In genomic region chr13:74325106-74325505, GRCh38 we compare ENCODE assay signal across 9 cellular contexts.
DNase-seq lines count a peak whose midpoint lies in the region; TF ChIP-seq lines count a peak whose summit lies in the region.
"Had no signal": no experiment of that assay in that cellular context is flagged by ENCODE, and none has a peak within 500 bp of the region (broad histone marks: within the 10 kb centered on the region; RNA-seq: fewer than 3 reads in every experiment).

No MANE protein-coding gene starts in this region.

- POLR2A ChIA-PET in OCI-LY7 (lab: Charles Lee), result interaction anchor here (1.0 to 1.2 kb wide), 2 partner anchors 28 to 91 kb away, joined by 3 to 4 read pairs; no protein-coding TSS in a partner anchor

- no peak overlapping the region for H3K4me2 ChIP-seq in OCI-LY7 (ENCODE audit: low read length)

- TF ChIP-seq POLR2A in ovary (IDR thresholded peaks at IDR 0.05), result no peak

- H3K27ac ChIP-seq in ovary, result no peak overlapping the region
- H3K27ac ChIP-seq in OCI-LY7 (ENCODE audit: low read depth, low read length, poor library complexity, severe bottlenecking), result no peak overlapping the region

- DNase-seq in GM04504 (ENCODE audit: low read depth) (peak; percentile 51), NCI-H2196 (lab: John Stamatoyannopoulos, UW; ENCODE audit: unreplicated experiment) (peak; percentile 9), dermis blood vessel endothelial cell (peak; percentile 32), ovary (peak in 3 of 5 donors; percentile 16 to 30 (median 27)), OCI-LY7 (ENCODE audit: low spot score) (no peak), T-helper 2 cell (no peak), activated gamma-delta T cell (lab: John Stamatoyannopoulos, UW) (no peak), GM19238 (ENCODE audit: insufficient read length, low spot score) (no peak)
- DNase-seq: activated naive CD8-positive, alpha-beta T cell treated with anti-CD3 and anti-CD28 coated beads for 36 hours had no signal

- no TSS peak for BruUV-seq in OCI-LY7 (replicated peaks; lab: Mats Ljungman, UMichigan)

- 3 to 6% (median 4%) methylated on average over 3 of the region's 3 CpGs for WGBS in ovary, 3 donors

- peaks cover 2% of the 10 kb centered on the region for H3K4me1 ChIP-seq in ovary (ENCODE audit: insufficient read depth)
- H3K4me1 ChIP-seq in OCI-LY7 (ENCODE audit: insufficient read depth, low read length, poor library complexity, severe bottlenecking), result no peaks in the 10 kb centered on the region

- no peaks in the 10 kb centered on the region for H4K20me1 ChIP-seq in OCI-LY7 (ENCODE audit: insufficient read depth, low read length)

- H3K79me2 ChIP-seq in OCI-LY7 (ENCODE audit: insufficient read depth, low read depth, low read length), result no peaks in the 10 kb centered on the region

- no peaks in the 10 kb centered on the region for H3K36me3 ChIP-seq in ovary
- H3K36me3 ChIP-seq in OCI-LY7 (ENCODE audit: insufficient read depth, low read length), result no peaks in the 10 kb centered on the region

- no peaks in the 10 kb centered on the region for H3K27me3 ChIP-seq in ovary

- H3K9me3 ChIP-seq in ovary (no peaks in the 10 kb centered on the region), OCI-LY7 (ENCODE audit: low read length) (no peaks in the 10 kb centered on the region)

- H3K4me3 ChIP-seq in ovary (no peak overlapping the region), OCI-LY7 (ENCODE audit: low read depth, low read length, poor library complexity, severe bottlenecking) (no peak overlapping the region)

- TF ChIP-seq CTCF in ovary (IDR thresholded peaks at IDR 0.05), result no peak
- no peak for TF ChIP-seq CTCF in OCI-LY7 (conservative IDR thresholded peaks at IDR 0.05; ENCODE audit: low read length)

- CTCF ChIA-PET in OCI-LY7 (lab: Charles Lee; ENCODE audit: unreplicated experiment), result no interaction called here

- no peak overlapping the region for H2AFZ ChIP-seq in OCI-LY7 (ENCODE audit: low read length)

- intact Hi-C loops in ovary (cut with DNase I) (no loop called here), OCI-LY7 (cut with micrococcal nuclease; ENCODE audit: unreplicated experiment) (no loop called here)

- TF ChIP-seq EP300 in ovary (IDR thresholded peaks at IDR 0.05), result no peak

- 0 out of 2 replicates have a peak, but pooled peaks cover 3% of the 10 kb centered on the region for H3K9me2 ChIP-seq in OCI-LY7 (ENCODE audit: insufficient read depth, low read length)

Comparison
In these comparisons a context has a peak if more than half of its experiments do, and no peak if none do; other contexts are left out.
1. DNase-seq: peak in GM04504 (single experiment), NCI-H2196 (single experiment), dermis blood vessel endothelial cell (single experiment) and ovary (3 of 5); none in OCI-LY7 (single experiment), T-helper 2 cell (0 of 5), activated gamma-delta T cell (single experiment) and GM19238 (single experiment).